Comparison of ENCODE assay signal across 18 cellular contexts in the genomic region with DNA sequence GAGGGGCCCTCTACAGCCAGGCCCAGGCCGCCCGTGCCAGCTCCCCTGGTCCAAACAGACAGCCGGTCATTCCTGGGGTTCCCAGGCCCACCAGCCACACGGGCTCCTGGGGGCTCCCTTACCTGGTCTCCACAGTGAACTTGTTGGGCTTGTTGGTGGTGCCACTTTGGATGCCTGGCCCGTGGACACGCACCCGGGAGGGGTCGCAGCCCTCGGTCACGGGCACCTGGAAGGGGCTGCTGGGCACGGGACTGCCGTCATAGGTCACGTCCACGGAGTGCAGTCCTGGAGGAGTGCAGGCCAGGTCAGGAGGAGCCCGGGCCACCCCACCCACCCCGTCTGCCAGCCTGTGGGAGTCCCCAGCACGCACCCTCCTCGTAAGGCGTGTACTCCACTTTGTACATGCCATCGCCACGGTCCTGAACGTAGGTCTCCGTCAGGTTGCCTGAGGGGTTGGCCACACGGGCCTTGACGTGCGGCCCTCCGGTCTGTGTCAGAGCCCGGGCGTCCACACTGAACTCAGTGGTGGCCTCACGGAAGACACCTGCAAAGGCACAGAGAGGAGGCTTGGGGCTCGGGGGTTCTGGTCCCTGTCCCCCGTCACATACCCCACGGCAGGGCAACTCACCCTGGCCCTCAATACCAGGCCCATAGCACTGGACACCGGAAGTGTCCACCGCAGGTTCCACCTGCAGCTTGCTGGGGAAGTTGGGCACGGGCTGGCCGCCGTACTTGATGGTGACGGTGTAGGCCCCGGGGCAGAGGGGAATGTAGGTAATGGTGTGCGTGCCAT.
"Had no signal": no experiment of that assay in that cellular context is flagged by ENCODE, and none has a peak within 500 bp of the region (broad histone marks: within the 10 kb centered on the region; RNA-seq: fewer than 3 reads in every experiment).

No MANE protein-coding gene starts in this region.

- DNase-seq: activated CD4-positive, CD25-positive, alpha-beta regulatory T cell; activated naive CD4-positive, alpha-beta T cell treated with anti-CD3 and anti-CD28 coated beads, Interleukin-2, amount 50 U/mL, for 16 hours; activated T-cell treated with anti-CD3 and anti-CD28 coated beads, Interleukin-2, amount 50 U/mL, for 1 hour; adrenal gland; body of pancreas; cerebellar nuclear complex; endodermal cell; glutamatergic neuron; left cardiac atrium; nephron progenitor cell; stimulated activated CD4-positive, alpha-beta T cell treated with anti-CD3 and anti-CD28 coated beads, Interleukin-12 subunit alpha, Interleukin-12 subunit beta, amount 100 ng/mL, for 4 hours; stimulated activated naive CD4-positive, alpha-beta T cell treated with Interleukin-2 at 50 U/mL for 16 hours; T-helper 2 cell had no signal

- H3K4me3 ChIP-seq: adrenal gland, body of pancreas, prostate gland, suprapubic skin had no signal

- ATAC-seq: body of pancreas, left cardiac atrium had no signal

- H3K9me3 ChIP-seq: adrenal gland, body of pancreas, prostate gland, suprapubic skin had no signal

- H3K4me3 Mint-ChIP-seq: endodermal cell, memory B cell, nephron progenitor cell had no signal

- H3K27me3 ChIP-seq: adrenal gland, body of pancreas, suprapubic skin had no signal

- H3K36me3 ChIP-seq: prostate gland had no signal

- H3K27me3 Mint-ChIP-seq: memory B cell had no signal

- H3K4me1 Mint-ChIP-seq: endodermal cell, memory B cell, nephron progenitor cell had no signal

- H3K27ac ChIP-seq: adrenal gland, body of pancreas, prostate gland, suprapubic skin had no signal

- H3K4me1 ChIP-seq: adrenal gland, body of pancreas, prostate gland, suprapubic skin had no signal

- H3K9me3 Mint-ChIP-seq: memory B cell had no signal

- H3K27ac Mint-ChIP-seq: endodermal cell, nephron progenitor cell had no signal

- FAIRE-seq: TTC549, urothelium cell line had no signal
